15 cellular contexts compared by ENCODE assay signal in genomic region chr10:68559251-68559650, GRCh38. TPM values are rescaled to one million over a fixed set of nuclear protein-coding genes. Genes with fewer than 3 reads are reported as not detected.
DNase-seq lines count a peak whose midpoint lies in the region; ATAC-seq and TF ChIP-seq lines count a peak whose summit lies in the region.
"Had no signal": no experiment of that assay in that cellular context is flagged by ENCODE, and none has a peak within 500 bp of the region (broad histone marks: within the 10 kb centered on the region; RNA-seq: fewer than 3 reads in every experiment).

No MANE protein-coding gene starts in this region.

- H3F3A ChIP-seq in MM.1S (ENCODE audit: insufficient read depth, low read length), result peaks cover 13% of the 10 kb centered on the region; the same call in 1 of the 2 replicates

- TF ChIP-seq CTCF in MM.1S (IDR thresholded peaks at IDR 0.05; ENCODE audit: low read length) (no peak), fibroblast of lung (conservative IDR thresholded peaks at IDR 0.05 in 1 of 2, IDR thresholded peaks at IDR 0.05 in 1 of 2; ENCODE audit: low read depth in 1 of 2, low read length in 2 of 2) (no peak), Calu3 (IDR thresholded peaks at IDR 0.05; ENCODE audit: unreplicated experiment) (no peak)

- DNase-seq in activated CD4-positive, alpha-beta T cell treated with anti-CD3 and anti-CD28 coated beads, Interleukin-2, amount 10 ng/mL, durations not matched to agents 7 days and 5 days, result no peak
- no peak for DNase-seq in activated CD4-positive, alpha-beta T cell treated with anti-CD3 and anti-CD28 coated beads for 4 hours
- no peak for DNase-seq in MM.1S
- peak; percentile 7 to 21 for DNase-seq in fibroblast of lung (ENCODE audit: low read depth in 2 of 2)
- DNase-seq in putamen (ENCODE audit: low spot score), result peak; percentile 58
- no peak for DNase-seq in Calu3
- DNase-seq: activated T-cell treated with anti-CD3 and anti-CD28 coated beads, Interleukin-2, amount 50 U/mL, for 24 hours; KBM-7; NCI-H1417; occipital lobe had no signal

- no peaks in the 10 kb centered on the region for H4K20me1 ChIP-seq in MM.1S (ENCODE audit: insufficient read depth, low read length)
- H4K20me1 ChIP-seq in fibroblast of lung (ENCODE audit: control insufficient read depth, extremely low read depth, insufficient read depth, low read length), result no peaks in the 10 kb centered on the region

- no peak overlapping the region for H2AFZ ChIP-seq in MM.1S (ENCODE audit: low read length)
- H2AFZ ChIP-seq in fibroblast of lung (ENCODE audit: low read length), result no peak overlapping the region

- H3K4me3 ChIP-seq in MM.1S (ENCODE audit: low read length) (no peak overlapping the region), fibroblast of lung (replicated peaks in 1 of 4; ENCODE audit: control extremely low read depth in 1 of 4, insufficient read depth in 1 of 4, low read depth in 3 of 4, low read length in 4 of 4) (peak overlapping the region in 1 of 4 experiments; percentile 95)
- H3K4me3 ChIP-seq: lung had no signal

- H3K4me1 Mint-ChIP-seq in activated CD4-positive, alpha-beta T cell treated with anti-CD3 and anti-CD28 coated beads, Interleukin-2, amount 10 ng/mL, durations not matched to agents 7 days and 5 days, result peaks cover 26% of the 10 kb centered on the region
- peaks cover 7% of the 10 kb centered on the region for H3K4me1 Mint-ChIP-seq in Calu3 (ENCODE audit: low read depth, unreplicated experiment)

- intact Hi-C loops in Calu3 (cut with micrococcal nuclease; ENCODE audit: unreplicated experiment), result loop anchor here (10.0 kb wide), 1 partner anchor 166 kb away; the partner anchor contains the start of gene CCAR1

- peaks cover 59% of the 10 kb centered on the region for H3K27me3 Mint-ChIP-seq in activated CD4-positive, alpha-beta T cell treated with anti-CD3 and anti-CD28 coated beads, Interleukin-2, amount 10 ng/mL, durations not matched to agents 7 days and 5 days
- H3K27me3 Mint-ChIP-seq in Calu3 (ENCODE audit: unreplicated experiment), result peaks cover 28% of the 10 kb centered on the region

- H3K4me1 ChIP-seq in MM.1S (ENCODE audit: low read length), result peaks cover 18% of the 10 kb centered on the region
- peaks cover 4% of the 10 kb centered on the region for H3K4me1 ChIP-seq in fibroblast of lung (ENCODE audit: control insufficient read depth, extremely low read depth, insufficient read depth, low read length)

- no peaks in the 10 kb centered on the region for H3K27me3 ChIP-seq in MM.1S (replicated peaks; ENCODE audit: insufficient read depth, low read length)
- H3K27me3 ChIP-seq in fibroblast of lung (ENCODE audit: control insufficient read depth, insufficient read depth, low read length), result no peaks in the 10 kb centered on the region

- H3K27ac ChIP-seq in MM.1S (ENCODE audit: low read length), result no peak overlapping the region
- no peak overlapping the region for H3K27ac ChIP-seq in fibroblast of lung (ENCODE audit: insufficient read depth, low read length)

- H3K4me3 Mint-ChIP-seq in activated CD4-positive, alpha-beta T cell treated with anti-CD3 and anti-CD28 coated beads, Interleukin-2, amount 10 ng/mL, durations not matched to agents 7 days and 5 days, result peak overlapping the region; percentile 52
- H3K4me3 Mint-ChIP-seq in Calu3 (ENCODE audit: low read depth, unreplicated experiment), result no peak overlapping the region
- H3K4me3 Mint-ChIP-seq: stimulated activated memory B cell treated with anti-CD40 and anti-IgM and Interleukin-4, amounts not matched to agents 10 μg/mL and 1 μg/mL and 100 μg/mL, for 72 hours had no signal

- no TSS peak for BruUV-seq in Calu3 (replicated peaks; lab: Mats Ljungman, UMichigan)

- no peaks in the 10 kb centered on the region for H3K9me2 ChIP-seq in MM.1S (replicated peaks; ENCODE audit: insufficient read depth, low read length)

- no peak overlapping the region for H3K9ac ChIP-seq in MM.1S (ENCODE audit: low read length)
- no peak overlapping the region for H3K9ac ChIP-seq in fibroblast of lung (ENCODE audit: insufficient read depth, low read length)

- no peaks in the 10 kb centered on the region for H3K9me3 Mint-ChIP-seq in activated CD4-positive, alpha-beta T cell treated with anti-CD3 and anti-CD28 coated beads, Interleukin-2, amount 10 ng/mL, durations not matched to agents 7 days and 5 days
- H3K9me3 Mint-ChIP-seq in Calu3 (ENCODE audit: low read depth, unreplicated experiment), result no peaks in the 10 kb centered on the region
- H3K9me3 Mint-ChIP-seq: activated T-cell treated with anti-CD3 and anti-CD28 coated beads, Interleukin-2, amount 50 U/mL, for 24 hours; stimulated activated memory B cell treated with anti-CD40 and anti-IgM and Interleukin-4, amounts not matched to agents 10 μg/mL and 1 μg/mL and 100 μg/mL, for 72 hours had no signal

- H3K27ac Mint-ChIP-seq in activated CD4-positive, alpha-beta T cell treated with anti-CD3 and anti-CD28 coated beads, Interleukin-2, amount 10 ng/mL, durations not matched to agents 7 days and 5 days, result no peak overlapping the region
- H3K27ac Mint-ChIP-seq in Calu3 (ENCODE audit: unreplicated experiment), result no peak overlapping the region
- H3K27ac Mint-ChIP-seq: activated CD4-positive, alpha-beta T cell treated with anti-CD3 and anti-CD28 coated beads for 36 hours; activated T-cell treated with anti-CD3 and anti-CD28 coated beads, Interleukin-2, amount 50 U/mL, for 24 hours; stimulated activated memory B cell treated with anti-CD40 and anti-IgM and Interleukin-4, amounts not matched to agents 10 μg/mL and 1 μg/mL and 100 μg/mL, for 72 hours had no signal

- CTCF ChIA-PET in activated CD4-positive, alpha-beta T cell treated with anti-CD3 and anti-CD28 coated beads, Interleukin-2, amount 10 ng/mL, durations not matched to agents 7 days and 5 days (lab: Charles Lee), result interaction anchor here (3.4 kb wide), 1 partner anchor 8 kb away, joined by 20 read pairs; no protein-coding TSS in a partner anchor
- CTCF ChIA-PET in Calu3 (lab: Charles Lee), result no interaction called here

- H3K36me3 Mint-ChIP-seq in activated CD4-positive, alpha-beta T cell treated with anti-CD3 and anti-CD28 coated beads, Interleukin-2, amount 10 ng/mL, durations not matched to agents 7 days and 5 days (ENCODE audit: low read depth), result no peaks in the 10 kb centered on the region
- no peaks in the 10 kb centered on the region for H3K36me3 Mint-ChIP-seq in Calu3 (ENCODE audit: insufficient read depth, unreplicated experiment)
- H3K36me3 Mint-ChIP-seq: stimulated activated memory B cell treated with anti-CD40 and anti-IgM and Interleukin-4, amounts not matched to agents 10 μg/mL and 1 μg/mL and 100 μg/mL, for 72 hours had no signal

- POLR2A ChIA-PET in activated CD4-positive, alpha-beta T cell treated with anti-CD3 and anti-CD28 coated beads, Interleukin-2, amount 10 ng/mL, durations not matched to agents 7 days and 5 days (lab: Charles Lee), result no interaction called here

- peaks cover 39% of the 10 kb centered on the region for H3K79me2 ChIP-seq in MM.1S (ENCODE audit: low read length)
- H3K79me2 ChIP-seq in fibroblast of lung (ENCODE audit: control insufficient read depth, insufficient read depth, low read length), result peaks cover 19% of the 10 kb centered on the region

- H3K9me3 ChIP-seq in MM.1S (replicated peaks; ENCODE audit: insufficient read depth, low read length) (no peaks in the 10 kb centered on the region), fibroblast of lung (ENCODE audit: control insufficient read depth, insufficient read depth, low read depth, low read length) (no peaks in the 10 kb centered on the region)

- H3K36me3 ChIP-seq in MM.1S (replicated peaks; ENCODE audit: insufficient read depth, low read length) (no peaks in the 10 kb centered on the region), fibroblast of lung (ENCODE audit: control insufficient read depth, insufficient read depth, low read length) (no peaks in the 10 kb centered on the region)

- ATAC-seq in HG02798 (IDR thresholded peaks at IDR 0.05; ENCODE audit: poor library complexity, unreplicated experiment) (no peak), GM21367 (IDR thresholded peaks at IDR 0.05; ENCODE audit: unreplicated experiment) (no peak)
- ATAC-seq: stimulated activated memory B cell treated with anti-CD40 and anti-IgM and Interleukin-4, amounts not matched to agents 10 μg/mL and 1 μg/mL and 100 μg/mL, for 72 hours had no signal

- peak overlapping the region; percentile 82; the same call in 1 of the 2 replicates for H3K4me2 ChIP-seq in MM.1S (ENCODE audit: low read depth, low read length)
- H3K4me2 ChIP-seq in fibroblast of lung (ENCODE audit: extremely low read depth, insufficient read depth, low read length), result peak overlapping the region; percentile 85

RNA-seq across cellular contexts. Expression of gene TET1, which starts 0.9 kb away (rescaled TPM):
- total RNA-seq in activated CD4-positive, alpha-beta T cell treated with anti-CD3 and anti-CD28 coated beads, Interleukin-2, amount 10 ng/mL, durations not matched to agents 7 days and 5 days, result 1 to 10 TPM; 3.0 to 3.7 TPM
- 3.3 and 3.6 TPM in 2 replicates for total RNA-seq in fibroblast of lung
- 1.2 and 4.7 TPM in 2 replicates for polyA plus RNA-seq in fibroblast of lung
- 0.41 and 1.9 TPM in 2 replicates for polyA plus RNA-seq in fibroblast of lung (2012)
- polyA minus RNA-seq in fibroblast of lung (ENCODE audit: low replicate concordance), result 2.1 and 5.1 TPM in 2 replicates
- 1.2 TPM in 2 replicates for total RNA-seq in Calu3 (2022)

RNA-seq across cellular contexts. Expression of gene SLC25A16, which starts 31.9 kb away (rescaled TPM):
- 10 to 100 TPM; 19.8 to 26.4 TPM for total RNA-seq in activated CD4-positive, alpha-beta T cell treated with anti-CD3 and anti-CD28 coated beads, Interleukin-2, amount 10 ng/mL, durations not matched to agents 7 days and 5 days
- total RNA-seq in fibroblast of lung (8.2 and 15.7 TPM in 2 replicates), Calu3 (2022) (42.1 and 44.1 TPM in 2 replicates)
- 24.1 and 29.5 TPM in 2 replicates for polyA plus RNA-seq in fibroblast of lung
- 12.8 and 13.9 TPM in 2 replicates for polyA plus RNA-seq in fibroblast of lung (2012)
- 2.5 and 3.1 TPM in 2 replicates for polyA minus RNA-seq in fibroblast of lung (ENCODE audit: low replicate concordance)

Comparison
In these comparisons a context has a peak if more than half of its experiments do, and no peak if none do; other contexts are left out.
1. DNase-seq: peak in fibroblast of lung (2 of 2) and putamen (single experiment); none in activated CD4-positive, alpha-beta T cell treated with anti-CD3 and anti-CD28 coated beads, Interleukin-2, amount 10 ng/mL, durations not matched to agents 7 days and 5 days (single experiment), activated CD4-positive, alpha-beta T cell treated with anti-CD3 and anti-CD28 coated beads for 4 hours (0 of 2), MM.1S (single experiment) and Calu3 (single experiment).